Comparison of ENCODE assay signal across 8 cellular contexts in genomic region chr3:81760924-81761903, GRCh38. TPM values are rescaled to one million over a fixed set of nuclear protein-coding genes. Genes with fewer than 3 reads are reported as not detected.
DNase-seq lines count a peak whose midpoint lies in the region; ATAC-seq lines count a peak whose summit lies in the region.

Gene GBE1, minus strand, starts transcription at chr3:81761645. Its CDS starts 128 bp downstream, at chr3:81761517.

- WGBS in mesendoderm (ENCODE audit: extremely low coverage, insufficient coverage, low lambda C conversion rate), result no CpG with 5 or more reads among the region's 88 CpGs

- no peak within 1 kb of the TSS for H2BK120ac ChIP-seq in mesendoderm (ENCODE audit: low read depth, low read length)

- peak within 1 kb of the TSS; percentile 98 for H3K4me3 ChIP-seq in endocrine pancreas (ENCODE audit: control insufficient read depth, insufficient read depth, low read length)
- peak within 1 kb of the TSS; percentile 76 for H3K4me3 ChIP-seq in mesendoderm (ENCODE audit: low read length)

- H3K56ac ChIP-seq in mesendoderm (ENCODE audit: low read length), result peak within 1 kb of the TSS; percentile 99

- ATAC-seq in GM19467 (IDR thresholded peaks at IDR 0.05; ENCODE audit: unreplicated experiment), result peak; percentile 88

- no peaks in the 10 kb centered on the region for H3K9me3 ChIP-seq in endocrine pancreas (ENCODE audit: control insufficient read depth, low read length)

- DNase-seq in COR-L47 (lab: John Stamatoyannopoulos, UW), result peak; percentile 54
- peak; percentile 96 for DNase-seq in HS-27A (ENCODE audit: low read depth)
- DNase-seq in NOMO-1 treated with DMSO at 0.1 percent for 48 hours (lab: John Stamatoyannopoulos, UW; ENCODE audit: unreplicated experiment), result peak; percentile 99
- DNase-seq in activated CD8-positive, alpha-beta memory T cell treated with anti-CD3 and anti-CD28 coated beads for 48 hours (ENCODE audit: low read depth in 2 of 3, low spot score in 2 of 3), result peak; percentile 71 to 86 (median 79)
- peak; percentile 94 for DNase-seq in mesendoderm
- DNase-seq in stimulated activated CD8-positive, alpha-beta memory T cell treated with anti-CD3 and anti-CD28 coated beads, Interleukin-15, amount 100 ng/mL, for 1 hour (ENCODE audit: low read depth), result peak; percentile 72

- peak within 1 kb of the TSS; percentile 45 for H3K9ac ChIP-seq in endocrine pancreas (ENCODE audit: control insufficient read depth, insufficient read depth, low read length)
- peak within 1 kb of the TSS; percentile 90 for H3K9ac ChIP-seq in mesendoderm (ENCODE audit: low read length)

- H3K36me3 ChIP-seq in endocrine pancreas (ENCODE audit: control insufficient read depth, insufficient read depth, low read length), result no peaks in the 10 kb centered on the region
- H3K36me3 ChIP-seq in mesendoderm (ENCODE audit: control insufficient read depth, insufficient read depth, low read length), result no peaks in the 10 kb centered on the region

- no peak within 1 kb of the TSS for H3K23ac ChIP-seq in mesendoderm (ENCODE audit: low read length)

- H3K4me1 ChIP-seq in endocrine pancreas (ENCODE audit: control insufficient read depth, insufficient read depth, low read length) (peaks cover 19% of the 10 kb centered on the region), mesendoderm (ENCODE audit: control insufficient read depth, low read depth, low read length) (peaks cover 2% of the 10 kb centered on the region)

- no peak within 1 kb of the TSS for H2AK5ac ChIP-seq in mesendoderm (ENCODE audit: low read length)

- no peak within 1 kb of the TSS for H4K8ac ChIP-seq in mesendoderm (ENCODE audit: low read depth, low read length)

- no peak within 1 kb of the TSS for H4K5ac ChIP-seq in mesendoderm (ENCODE audit: low read length)

- H3K4ac ChIP-seq in mesendoderm (ENCODE audit: low read depth, low read length), result peak within 1 kb of the TSS; percentile 37

- H3K27me3 ChIP-seq in endocrine pancreas (ENCODE audit: control insufficient read depth, insufficient read depth, low read length), result no peaks in the 10 kb centered on the region
- no peaks in the 10 kb centered on the region for H3K27me3 ChIP-seq in mesendoderm (ENCODE audit: insufficient read depth, low read length, poor library complexity)

- peak within 1 kb of the TSS; percentile 77 for H2BK5ac ChIP-seq in mesendoderm (ENCODE audit: low read length)

- H2BK15ac ChIP-seq in mesendoderm (replicated peaks; ENCODE audit: low read depth), result no peak within 1 kb of the TSS

- H3K4me2 ChIP-seq in mesendoderm (ENCODE audit: low read length), result peak within 1 kb of the TSS; percentile 45

- peak within 1 kb of the TSS; percentile 45 for H3K18ac ChIP-seq in mesendoderm (ENCODE audit: low read length)

- no peaks in the 10 kb centered on the region for H3K79me1 ChIP-seq in mesendoderm (ENCODE audit: low read length)

- H3K27ac ChIP-seq in mesendoderm (ENCODE audit: low read depth, low read length), result peak within 1 kb of the TSS; percentile 96

- no peaks in the 10 kb centered on the region for H3K79me2 ChIP-seq in mesendoderm (ENCODE audit: control insufficient read depth, insufficient read depth, low read length)

RNA-seq across cellular contexts. Expression of gene GBE1, which starts in this region (rescaled TPM):
- polyA plus RNA-seq in mesendoderm (2013, experiment 1 of 2), result 4.9 TPM
- 4.7 TPM for polyA plus RNA-seq in mesendoderm (2013, experiment 2 of 2)

Comparison
In these comparisons a context has a peak if more than half of its experiments do, and no peak if none do; other contexts are left out.
1. Peak in every context shown above with its lines: DNase-seq, ATAC-seq, H3K4me3 ChIP-seq and H3K27ac ChIP-seq.